In the genomic region with DNA sequence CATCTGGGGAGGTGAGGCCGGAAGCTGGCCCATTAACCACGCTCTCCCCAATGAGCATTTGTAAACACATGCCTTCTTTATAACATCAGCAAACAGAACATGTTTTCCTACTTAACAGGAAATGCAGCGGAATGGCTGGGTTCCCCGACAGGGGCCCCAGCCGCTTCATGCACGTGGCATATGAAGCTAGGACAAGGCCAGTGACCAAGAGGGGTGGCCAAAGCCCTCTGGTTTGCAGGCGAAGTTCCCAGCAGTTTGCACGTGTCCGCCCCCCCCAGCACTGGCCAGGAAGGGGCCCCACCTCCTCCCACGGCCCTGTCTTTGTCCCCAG, we compare ENCODE assay signal across 1 cellular context.
A peak's percentile ranks its signal among the peaks of the same experiment; 100 is the strongest.
TF ChIP-seq lines count a peak whose summit lies in the region.

No MANE protein-coding gene starts in this region.

TF ChIP-seq in HepG2, 621 proteins besides CTCF, POLR2A, EP300 and RAD21 (continued from another document and continues in another):
- TF ChIP-seq SETDB1 (CRISPR knock-in tag; IDR thresholded peaks at IDR 0.05; ENCODE audit: borderline replicate concordance) (peak; percentile 90; the same call in 1 of the 2 replicates), ZNF138 (CRISPR knock-in tag; IDR thresholded peaks at IDR 0.05; ENCODE audit: low read depth) (0 out of 2 replicates have a peak, but pooled peaks have one; percentile 60), ZBTB1 (CRISPR knock-in tag; IDR thresholded peaks at IDR 0.05; ENCODE audit: borderline replicate concordance) (no peak), ZNF468 (CRISPR knock-in tag; IDR thresholded peaks at IDR 0.05) (no peak), ZNF777 (CRISPR knock-in tag; IDR thresholded peaks at IDR 0.05) (no peak), RAD51 (IDR thresholded peaks at IDR 0.05; ENCODE audit: borderline replicate concordance) (no peak), ZSCAN9 (CRISPR knock-in tag; IDR thresholded peaks at IDR 0.05; ENCODE audit: borderline replicate concordance) (peak; percentile 89), SOX5 (CRISPR knock-in tag; IDR thresholded peaks at IDR 0.05; ENCODE audit: borderline replicate concordance) (peak; percentile 94), HOXA7 (CRISPR knock-in tag; IDR thresholded peaks at IDR 0.05) (no peak), FOXK1 (CRISPR knock-in tag; IDR thresholded peaks at IDR 0.05; ENCODE audit: borderline replicate concordance, low read depth) (peak; percentile 30), ZNF441 (CRISPR knock-in tag; IDR thresholded peaks at IDR 0.05; ENCODE audit: borderline replicate concordance) (peak; percentile 67; the same call in 1 of the 2 replicates), MEF2D (CRISPR knock-in tag; IDR thresholded peaks at IDR 0.05) (peak; percentile 85; the same call in 1 of the 2 replicates), ZNF746 (CRISPR knock-in tag; IDR thresholded peaks at IDR 0.05) (peak; percentile 60), ZNF136 (CRISPR knock-in tag; IDR thresholded peaks at IDR 0.05; ENCODE audit: low read depth) (no peak), CREB1 (IDR thresholded peaks at IDR 0.05) (no peak), CREB1 (CRISPR knock-in tag; IDR thresholded peaks at IDR 0.05) (no peak), BRCA1 (CRISPR knock-in tag; IDR thresholded peaks at IDR 0.05) (no peak), ZSCAN31 (CRISPR knock-in tag; IDR thresholded peaks at IDR 0.05; ENCODE audit: low read depth) (0 out of 2 replicates have a peak, but pooled peaks have one; percentile 27), ZNF564 (CRISPR knock-in tag; IDR thresholded peaks at IDR 0.05) (no peak; the same call in 1 of the 2 replicates), EEA1 (CRISPR knock-in tag; IDR thresholded peaks at IDR 0.05; ENCODE audit: borderline replicate concordance) (no peak), TARDBP (CRISPR knock-in tag; IDR thresholded peaks at IDR 0.05) (peak; percentile 85), UBTF (CRISPR knock-in tag; IDR thresholded peaks at IDR 0.05) (peak; percentile 48), ZSCAN12 (CRISPR knock-in tag; IDR thresholded peaks at IDR 0.05) (no peak), TIGD3 (CRISPR knock-in tag; IDR thresholded peaks at IDR 0.05; ENCODE audit: borderline replicate concordance) (no peak), HNF4A (CRISPR knock-in tag; IDR thresholded peaks at IDR 0.05) (0 out of 2 replicates have a peak, but pooled peaks have one; percentile 4), ZNF816 (CRISPR knock-in tag; IDR thresholded peaks at IDR 0.05; ENCODE audit: borderline replicate concordance) (peak; percentile 90; the same call in 1 of the 2 replicates), SNAI1 (CRISPR knock-in tag; IDR thresholded peaks at IDR 0.05; ENCODE audit: borderline replicate concordance) (no peak), GLI4 (CRISPR knock-in tag; IDR thresholded peaks at IDR 0.05; ENCODE audit: borderline replicate concordance) (no peak), NFRKB (IDR thresholded peaks at IDR 0.05) (no peak), ZNF121 (CRISPR knock-in tag; IDR thresholded peaks at IDR 0.05) (0 out of 2 replicates have a peak, but pooled peaks have one; percentile 29), PBX2 (CRISPR knock-in tag; IDR thresholded peaks at IDR 0.05) (no peak), HMG20B (CRISPR knock-in tag; conservative IDR thresholded peaks at IDR 0.05) (0 out of 2 replicates have a peak, but pooled peaks have one; percentile 19), HNRNPUL1 (IDR thresholded peaks at IDR 0.05; ENCODE audit: low read depth, low read length) (no peak), ZNF225 (CRISPR knock-in tag; IDR thresholded peaks at IDR 0.05) (peak; percentile 75), ZNF775 (CRISPR knock-in tag; IDR thresholded peaks at IDR 0.05; ENCODE audit: borderline replicate concordance) (no peak)
- TF ChIP-seq, protein P1, sequence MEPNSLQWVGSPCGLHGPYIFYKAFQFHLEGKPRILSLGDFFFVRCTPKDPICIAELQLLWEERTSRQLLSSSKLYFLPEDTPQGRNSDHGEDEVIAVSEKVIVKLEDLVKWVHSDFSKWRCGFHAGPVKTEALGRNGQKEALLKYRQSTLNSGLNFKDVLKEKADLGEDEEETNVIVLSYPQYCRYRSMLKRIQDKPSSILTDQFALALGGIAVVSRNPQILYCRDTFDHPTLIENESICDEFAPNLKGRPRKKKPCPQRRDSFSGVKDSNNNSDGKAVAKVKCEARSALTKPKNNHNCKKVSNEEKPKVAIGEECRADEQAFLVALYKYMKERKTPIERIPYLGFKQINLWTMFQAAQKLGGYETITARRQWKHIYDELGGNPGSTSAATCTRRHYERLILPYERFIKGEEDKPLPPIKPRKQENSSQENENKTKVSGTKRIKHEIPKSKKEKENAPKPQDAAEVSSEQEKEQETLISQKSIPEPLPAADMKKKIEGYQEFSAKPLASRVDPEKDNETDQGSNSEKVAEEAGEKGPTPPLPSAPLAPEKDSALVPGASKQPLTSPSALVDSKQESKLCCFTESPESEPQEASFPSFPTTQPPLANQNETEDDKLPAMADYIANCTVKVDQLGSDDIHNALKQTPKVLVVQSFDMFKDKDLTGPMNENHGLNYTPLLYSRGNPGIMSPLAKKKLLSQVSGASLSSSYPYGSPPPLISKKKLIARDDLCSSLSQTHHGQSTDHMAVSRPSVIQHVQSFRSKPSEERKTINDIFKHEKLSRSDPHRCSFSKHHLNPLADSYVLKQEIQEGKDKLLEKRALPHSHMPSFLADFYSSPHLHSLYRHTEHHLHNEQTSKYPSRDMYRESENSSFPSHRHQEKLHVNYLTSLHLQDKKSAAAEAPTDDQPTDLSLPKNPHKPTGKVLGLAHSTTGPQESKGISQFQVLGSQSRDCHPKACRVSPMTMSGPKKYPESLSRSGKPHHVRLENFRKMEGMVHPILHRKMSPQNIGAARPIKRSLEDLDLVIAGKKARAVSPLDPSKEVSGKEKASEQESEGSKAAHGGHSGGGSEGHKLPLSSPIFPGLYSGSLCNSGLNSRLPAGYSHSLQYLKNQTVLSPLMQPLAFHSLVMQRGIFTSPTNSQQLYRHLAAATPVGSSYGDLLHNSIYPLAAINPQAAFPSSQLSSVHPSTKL (CRISPR knock-in tag; IDR thresholded peaks at IDR 0.05), result peak; percentile 90
- TF ChIP-seq, protein P2, sequence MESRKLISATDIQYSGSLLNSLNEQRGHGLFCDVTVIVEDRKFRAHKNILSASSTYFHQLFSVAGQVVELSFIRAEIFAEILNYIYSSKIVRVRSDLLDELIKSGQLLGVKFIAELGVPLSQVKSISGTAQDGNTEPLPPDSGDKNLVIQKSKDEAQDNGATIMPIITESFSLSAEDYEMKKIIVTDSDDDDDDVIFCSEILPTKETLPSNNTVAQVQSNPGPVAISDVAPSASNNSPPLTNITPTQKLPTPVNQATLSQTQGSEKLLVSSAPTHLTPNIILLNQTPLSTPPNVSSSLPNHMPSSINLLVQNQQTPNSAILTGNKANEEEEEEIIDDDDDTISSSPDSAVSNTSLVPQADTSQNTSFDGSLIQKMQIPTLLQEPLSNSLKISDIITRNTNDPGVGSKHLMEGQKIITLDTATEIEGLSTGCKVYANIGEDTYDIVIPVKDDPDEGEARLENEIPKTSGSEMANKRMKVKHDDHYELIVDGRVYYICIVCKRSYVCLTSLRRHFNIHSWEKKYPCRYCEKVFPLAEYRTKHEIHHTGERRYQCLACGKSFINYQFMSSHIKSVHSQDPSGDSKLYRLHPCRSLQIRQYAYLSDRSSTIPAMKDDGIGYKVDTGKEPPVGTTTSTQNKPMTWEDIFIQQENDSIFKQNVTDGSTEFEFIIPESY (CRISPR knock-in tag; IDR thresholded peaks at IDR 0.05), result peak; percentile 76; the same call in 1 of the 2 replicates
- TF ChIP-seq, protein P3, sequence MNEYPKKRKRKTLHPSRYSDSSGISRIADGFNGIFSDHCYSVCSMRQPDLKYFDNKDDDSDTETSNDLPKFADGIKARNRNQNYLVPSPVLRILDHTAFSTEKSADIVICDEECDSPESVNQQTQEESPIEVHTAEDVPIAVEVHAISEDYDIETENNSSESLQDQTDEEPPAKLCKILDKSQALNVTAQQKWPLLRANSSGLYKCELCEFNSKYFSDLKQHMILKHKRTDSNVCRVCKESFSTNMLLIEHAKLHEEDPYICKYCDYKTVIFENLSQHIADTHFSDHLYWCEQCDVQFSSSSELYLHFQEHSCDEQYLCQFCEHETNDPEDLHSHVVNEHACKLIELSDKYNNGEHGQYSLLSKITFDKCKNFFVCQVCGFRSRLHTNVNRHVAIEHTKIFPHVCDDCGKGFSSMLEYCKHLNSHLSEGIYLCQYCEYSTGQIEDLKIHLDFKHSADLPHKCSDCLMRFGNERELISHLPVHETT (CRISPR knock-in tag; conservative IDR thresholded peaks at IDR 0.05), result peak; percentile 61; the same call in 1 of the 2 replicates
- TF ChIP-seq, protein P4, sequence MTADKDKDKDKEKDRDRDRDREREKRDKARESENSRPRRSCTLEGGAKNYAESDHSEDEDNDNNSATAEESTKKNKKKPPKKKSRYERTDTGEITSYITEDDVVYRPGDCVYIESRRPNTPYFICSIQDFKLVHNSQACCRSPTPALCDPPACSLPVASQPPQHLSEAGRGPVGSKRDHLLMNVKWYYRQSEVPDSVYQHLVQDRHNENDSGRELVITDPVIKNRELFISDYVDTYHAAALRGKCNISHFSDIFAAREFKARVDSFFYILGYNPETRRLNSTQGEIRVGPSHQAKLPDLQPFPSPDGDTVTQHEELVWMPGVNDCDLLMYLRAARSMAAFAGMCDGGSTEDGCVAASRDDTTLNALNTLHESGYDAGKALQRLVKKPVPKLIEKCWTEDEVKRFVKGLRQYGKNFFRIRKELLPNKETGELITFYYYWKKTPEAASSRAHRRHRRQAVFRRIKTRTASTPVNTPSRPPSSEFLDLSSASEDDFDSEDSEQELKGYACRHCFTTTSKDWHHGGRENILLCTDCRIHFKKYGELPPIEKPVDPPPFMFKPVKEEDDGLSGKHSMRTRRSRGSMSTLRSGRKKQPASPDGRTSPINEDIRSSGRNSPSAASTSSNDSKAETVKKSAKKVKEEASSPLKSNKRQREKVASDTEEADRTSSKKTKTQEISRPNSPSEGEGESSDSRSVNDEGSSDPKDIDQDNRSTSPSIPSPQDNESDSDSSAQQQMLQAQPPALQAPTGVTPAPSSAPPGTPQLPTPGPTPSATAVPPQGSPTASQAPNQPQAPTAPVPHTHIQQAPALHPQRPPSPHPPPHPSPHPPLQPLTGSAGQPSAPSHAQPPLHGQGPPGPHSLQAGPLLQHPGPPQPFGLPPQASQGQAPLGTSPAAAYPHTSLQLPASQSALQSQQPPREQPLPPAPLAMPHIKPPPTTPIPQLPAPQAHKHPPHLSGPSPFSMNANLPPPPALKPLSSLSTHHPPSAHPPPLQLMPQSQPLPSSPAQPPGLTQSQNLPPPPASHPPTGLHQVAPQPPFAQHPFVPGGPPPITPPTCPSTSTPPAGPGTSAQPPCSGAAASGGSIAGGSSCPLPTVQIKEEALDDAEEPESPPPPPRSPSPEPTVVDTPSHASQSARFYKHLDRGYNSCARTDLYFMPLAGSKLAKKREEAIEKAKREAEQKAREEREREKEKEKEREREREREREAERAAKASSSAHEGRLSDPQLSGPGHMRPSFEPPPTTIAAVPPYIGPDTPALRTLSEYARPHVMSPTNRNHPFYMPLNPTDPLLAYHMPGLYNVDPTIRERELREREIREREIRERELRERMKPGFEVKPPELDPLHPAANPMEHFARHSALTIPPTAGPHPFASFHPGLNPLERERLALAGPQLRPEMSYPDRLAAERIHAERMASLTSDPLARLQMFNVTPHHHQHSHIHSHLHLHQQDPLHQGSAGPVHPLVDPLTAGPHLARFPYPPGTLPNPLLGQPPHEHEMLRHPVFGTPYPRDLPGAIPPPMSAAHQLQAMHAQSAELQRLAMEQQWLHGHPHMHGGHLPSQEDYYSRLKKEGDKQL (CRISPR knock-in tag; IDR thresholded peaks at IDR 0.05; ENCODE audit: low read depth), result peak; percentile 77
- TF ChIP-seq, protein P5, sequence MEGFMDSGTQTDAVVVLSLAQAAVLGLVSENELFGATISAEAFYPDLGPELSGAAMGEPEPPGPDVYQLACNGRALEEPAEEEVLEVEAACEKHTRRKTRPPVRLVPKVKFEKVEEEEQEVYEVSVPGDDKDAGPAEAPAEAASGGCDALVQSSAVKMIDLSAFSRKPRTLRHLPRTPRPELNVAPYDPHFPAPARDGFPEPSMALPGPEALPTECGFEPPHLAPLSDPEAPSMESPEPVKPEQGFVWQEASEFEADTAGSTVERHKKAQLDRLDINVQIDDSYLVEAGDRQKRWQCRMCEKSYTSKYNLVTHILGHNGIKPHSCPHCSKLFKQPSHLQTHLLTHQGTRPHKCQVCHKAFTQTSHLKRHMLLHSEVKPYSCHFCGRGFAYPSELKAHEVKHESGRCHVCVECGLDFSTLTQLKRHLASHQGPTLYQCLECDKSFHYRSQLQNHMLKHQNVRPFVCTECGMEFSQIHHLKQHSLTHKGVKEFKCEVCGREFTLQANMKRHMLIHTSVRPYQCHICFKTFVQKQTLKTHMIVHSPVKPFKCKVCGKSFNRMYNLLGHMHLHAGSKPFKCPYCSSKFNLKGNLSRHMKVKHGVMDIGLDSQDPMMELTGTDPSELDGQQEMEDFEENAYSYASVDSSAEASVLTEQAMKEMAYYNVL (CRISPR knock-in tag; IDR thresholded peaks at IDR 0.05; ENCODE audit: borderline replicate concordance), result no peak; the same call in 1 of the 2 replicates
